ENCODE assay signal across 26 cellular contexts in the genomic region with DNA sequence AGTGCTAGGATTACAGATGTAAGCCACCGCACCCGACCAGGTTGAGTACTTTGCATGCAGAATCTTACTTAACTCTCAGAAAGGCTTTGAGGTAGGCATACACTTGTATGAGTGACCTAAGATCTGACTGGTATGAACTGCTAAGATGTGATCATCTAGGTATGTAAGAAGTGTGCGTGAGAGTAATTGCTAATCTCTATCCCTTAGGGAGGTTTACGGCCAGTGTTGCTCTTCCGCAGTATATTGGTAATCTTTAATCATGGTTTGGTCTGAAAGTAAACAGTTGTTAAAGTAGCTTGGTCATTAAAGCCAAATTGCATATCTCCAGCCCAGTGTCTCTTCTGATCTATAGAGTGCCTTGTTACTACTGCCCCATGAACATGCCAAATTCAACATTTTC.
"Had no signal": no experiment of that assay in that cellular context is flagged by ENCODE, and none has a peak within 500 bp of the region (broad histone marks: within the 10 kb centered on the region; RNA-seq: fewer than 3 reads in every experiment).

No MANE protein-coding gene starts in this region.

- H3K4me3 ChIP-seq: left ventricle myocardium inferior, lung, ovary, right atrium auricular region, right lobe of liver, suprapubic skin, thoracic aorta, tibial artery, uterus had no signal

- H3K27ac ChIP-seq: left ventricle myocardium inferior, ovary, right atrium auricular region, right lobe of liver, suprapubic skin, thoracic aorta, tibial artery, uterus had no signal

- H3K36me3 ChIP-seq: ovary, uterus had no signal

- H3K9me3 ChIP-seq: left ventricle myocardium inferior, ovary, right atrium auricular region, right lobe of liver, suprapubic skin, thoracic aorta, tibial artery, uterus had no signal

- DNase-seq: hypothalamus; immature natural killer cell; kidney; left ventricle myocardium inferior; mesendoderm; naive thymus-derived CD4-positive, alpha-beta T cell; occipital lobe; ovary; right lobe of liver; stimulated activated CD4-positive, alpha-beta T cell treated with anti-CD3 and anti-CD28 coated beads, Interleukin-12 subunit alpha, Interleukin-12 subunit beta, amount 100 ng/mL, for 4 hours; stimulated activated CD4-positive, alpha-beta T cell treated with anti-CD3 and anti-CD28 coated beads, Interleukin-15, amount 100 ng/mL, for 24 hours; stimulated activated CD4-positive, alpha-beta T cell treated with anti-CD3 and anti-CD28 coated beads, Interleukin-2, amount 100 ng/mL, for 24 hours; stimulated activated CD4-positive, alpha-beta T cell treated with anti-CD3 and anti-CD28 coated beads, Interleukin-4, amount 100 ng/mL, for 1 hour; stimulated activated naive CD4-positive, alpha-beta T cell; tibial artery; trophoblast cell; uterus had no signal

- H3K27me3 Mint-ChIP-seq: naive thymus-derived CD4-positive, alpha-beta T cell; natural killer cell treated with Interleukin-12 subunit alpha and Interleukin-12 subunit beta and Interleukin-15 and Interleukin-18, amount 100 ng/mL, for 72 hours; progenitor cell of endocrine pancreas; stimulated activated naive CD8-positive, alpha-beta T cell treated with anti-CD3 and anti-CD28 coated beads, Interleukin-15, Interleukin-2, amounts not matched to agents 100 ng/mL and 50 ng/mL, for 24 hours had no signal

- H3K4me1 ChIP-seq: uterus had no signal

- H3K27me3 ChIP-seq: ovary, right atrium auricular region, right lobe of liver, suprapubic skin, tibial artery, uterus had no signal

- ATAC-seq: naive thymus-derived CD4-positive, alpha-beta T cell; natural killer cell treated with Interleukin-12 subunit alpha and Interleukin-12 subunit beta and Interleukin-15 and Interleukin-18, amount 100 ng/mL, for 72 hours; right lobe of liver had no signal

- H3K4me3 Mint-ChIP-seq: immature natural killer cell; mesothelial cell of epicardium; naive thymus-derived CD4-positive, alpha-beta T cell; natural killer cell treated with Interleukin-12 subunit alpha and Interleukin-12 subunit beta and Interleukin-15 and Interleukin-18, amount 100 ng/mL, for 72 hours; neural crest cell; stimulated activated naive CD8-positive, alpha-beta T cell treated with anti-CD3 and anti-CD28 coated beads, Interleukin-15, Interleukin-2, amounts not matched to agents 100 ng/mL and 50 ng/mL, for 24 hours had no signal

- H3K27ac Mint-ChIP-seq: immature natural killer cell; mesothelial cell of epicardium; natural killer cell treated with Interleukin-12 subunit alpha and Interleukin-12 subunit beta and Interleukin-15 and Interleukin-18, amount 100 ng/mL, for 72 hours; progenitor cell of endocrine pancreas; stimulated activated naive CD8-positive, alpha-beta T cell treated with anti-CD3 and anti-CD28 coated beads, Interleukin-15, Interleukin-2, amounts not matched to agents 100 ng/mL and 50 ng/mL, for 24 hours had no signal

- H3K9me3 Mint-ChIP-seq: immature natural killer cell; mesothelial cell of epicardium; naive thymus-derived CD4-positive, alpha-beta T cell; natural killer cell treated with Interleukin-12 subunit alpha and Interleukin-12 subunit beta and Interleukin-15 and Interleukin-18, amount 100 ng/mL, for 72 hours; neural crest cell; stimulated activated naive CD8-positive, alpha-beta T cell treated with anti-CD3 and anti-CD28 coated beads, Interleukin-15, Interleukin-2, amounts not matched to agents 100 ng/mL and 50 ng/mL, for 24 hours had no signal
